ENCODE assay signal across 8 cellular contexts in the genomic region with DNA sequence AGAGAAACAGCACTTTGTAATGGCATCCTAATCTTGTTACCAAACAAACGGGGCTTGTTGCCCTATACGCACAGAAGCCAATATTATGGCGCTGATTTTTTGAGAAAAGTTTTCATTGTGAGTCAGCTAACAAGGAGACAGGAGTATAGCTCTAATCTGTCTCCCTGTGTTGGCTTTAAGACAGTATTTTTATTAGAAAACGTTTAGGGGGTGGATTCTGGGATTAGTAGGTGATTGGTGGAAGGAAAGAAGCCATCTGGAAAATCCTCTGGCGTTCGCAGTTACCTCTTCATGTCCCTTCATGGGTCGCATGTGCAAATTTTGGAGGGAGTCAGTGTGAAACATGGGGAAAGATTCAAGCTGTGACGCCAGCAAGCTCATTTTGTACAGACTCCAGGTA. TPM values are rescaled to one million over a fixed set of nuclear protein-coding genes. Genes with fewer than 3 reads are reported as not detected.
DNase-seq lines count a peak whose midpoint lies in the region; ATAC-seq and TF ChIP-seq lines count a peak whose summit lies in the region.

No MANE protein-coding gene starts in this region.

- H3K36me3 ChIP-seq in cardiac muscle cell, result no peaks in the 10 kb centered on the region
- H3K36me3 ChIP-seq in mesenchymal stem cell (ENCODE audit: control insufficient read depth in 1 of 2, insufficient read depth in 2 of 2, low read depth in 1 of 2, low read length in 2 of 2), result peaks cover 0 to 3% of the 10 kb centered on the region in 2 experiments
- H3K36me3 ChIP-seq in uterus, result no peaks in the 10 kb centered on the region

- H3K4me3 Mint-ChIP-seq in brain, result peak overlapping the region; percentile 84 to 98 (median 88)

- H4K91ac ChIP-seq in mesenchymal stem cell (ENCODE audit: low read length), result no peak overlapping the region

- H2BK12ac ChIP-seq in mesenchymal stem cell (ENCODE audit: low read length in 2 of 2), result no peak overlapping the region

- H3K27me3 ChIP-seq in cardiac muscle cell (no peaks in the 10 kb centered on the region), mesenchymal stem cell (ENCODE audit: control insufficient read depth in 1 of 2, insufficient read depth in 1 of 2, low read length in 2 of 2) (no peaks in the 10 kb centered on the region), uterus (no peaks in the 10 kb centered on the region)

- peaks cover 22% of the 10 kb centered on the region for H3K4me1 ChIP-seq in cardiac muscle cell (ENCODE audit: low read depth)
- no peaks in the 10 kb centered on the region for H3K4me1 ChIP-seq in mesenchymal stem cell (ENCODE audit: control insufficient read depth, insufficient read depth, low read depth, low read length)
- no peaks in the 10 kb centered on the region for H3K4me1 ChIP-seq in uterus

- 71% methylated on average over 8 of the region's 8 CpGs for WGBS in mesenchymal stem cell

- no peak overlapping the region for H3K4me2 ChIP-seq in mesenchymal stem cell (ENCODE audit: low read length, poor library complexity, severe bottlenecking)

- H2BK120ac ChIP-seq in mesenchymal stem cell (ENCODE audit: low read depth, low read length), result no peak overlapping the region

- no peak overlapping the region for H3K18ac ChIP-seq in mesenchymal stem cell (ENCODE audit: low read depth in 1 of 2, low read length in 2 of 2)

- intact Hi-C loops in Right ventricle myocardium superior (cut with DNase I), result no loop called here
- intact Hi-C loops in uterus (cut with DNase I; ENCODE audit: low total_unique reads), result no loop called here

- H3K4me3 ChIP-seq in cardiac muscle cell, result peak overlapping the region; percentile 54
- peak overlapping the region in 1 of 2 experiments; percentile 85 for H3K4me3 ChIP-seq in mesenchymal stem cell (ENCODE audit: insufficient read depth in 1 of 2, low read depth in 1 of 2, low read length in 2 of 2)
- H3K4me3 ChIP-seq in uterus, result peak overlapping the region; percentile 82 to 94

- peak in 1 of 2 donors; percentile 26 for TF ChIP-seq POLR2A in uterus (IDR thresholded peaks at IDR 0.05)

- H3K9ac ChIP-seq in mesenchymal stem cell (ENCODE audit: low read length), result peak overlapping the region; percentile 99

- H3K23ac ChIP-seq in mesenchymal stem cell (ENCODE audit: low read length in 2 of 2), result no peak overlapping the region

- H3K36me3 Mint-ChIP-seq in brain, result peaks cover under 1% of the 10 kb centered on the region

- H2AK5ac ChIP-seq in mesenchymal stem cell (ENCODE audit: low read length, severe bottlenecking), result no peak overlapping the region

- peak overlapping the region; percentile 89 for H3K27ac ChIP-seq in cardiac muscle cell
- H3K27ac ChIP-seq in mesenchymal stem cell (ENCODE audit: low read length, poor library complexity, severe bottlenecking), result peak overlapping the region; percentile 36
- H3K27ac ChIP-seq in uterus, result peak overlapping the region; percentile 96 to 98

- H2BK15ac ChIP-seq in mesenchymal stem cell (ENCODE audit: low read depth, poor library complexity, severe bottlenecking), result no peak overlapping the region

- peaks cover 9% of the 10 kb centered on the region for H3K79me1 ChIP-seq in mesenchymal stem cell (replicated peaks; ENCODE audit: low read length, poor library complexity, severe bottlenecking)

- H3K27ac Mint-ChIP-seq in brain, result peak overlapping the region; percentile 32 to 99 (median 77)

- H4K8ac ChIP-seq in mesenchymal stem cell (ENCODE audit: low read length), result no peak overlapping the region

- no peak for ATAC-seq in Right ventricle myocardium superior (ENCODE audit: poor library complexity)

- DNase-seq in cardiac muscle cell (ENCODE audit: low read depth in 1 of 2, low spot score in 1 of 2), result peak in 1 of 2 donors; percentile 50
- DNase-seq in Right ventricle myocardium superior, result no peak
- DNase-seq in mesenchymal stem cell, result peak; percentile 2
- peak; percentile 51 to 65 for DNase-seq in uterus
- DNase-seq in iPS-NIHi7 (ENCODE audit: extremely low spot score), result no peak
- DNase-seq in NCI-H748 (lab: John Stamatoyannopoulos, UW; ENCODE audit: unreplicated experiment), result no peak
- no peak for DNase-seq in NCI-H2029 (lab: John Stamatoyannopoulos, UW)

- H3K4me1 Mint-ChIP-seq in brain, result peaks cover 36% of the 10 kb centered on the region

- TF ChIP-seq CTCF in cardiac muscle cell (IDR thresholded peaks at IDR 0.05; ENCODE audit: low read depth, low read length) (no peak), brain (conservative IDR thresholded peaks at IDR 0.05) (no peak), uterus (IDR thresholded peaks at IDR 0.05) (no peak)

- H3K27me3 Mint-ChIP-seq in brain, result peaks cover 13% of the 10 kb centered on the region

- H3K9me3 ChIP-seq in cardiac muscle cell (ENCODE audit: low read depth), result no peaks in the 10 kb centered on the region
- H3K9me3 ChIP-seq in mesenchymal stem cell (ENCODE audit: control insufficient read depth, low read length), result no peaks in the 10 kb centered on the region
- no peaks in the 10 kb centered on the region for H3K9me3 ChIP-seq in uterus

- H2BK5ac ChIP-seq in mesenchymal stem cell (ENCODE audit: low read depth, low read length, poor library complexity, severe bottlenecking), result no peak overlapping the region

- no peak overlapping the region for H2AFZ ChIP-seq in mesenchymal stem cell (ENCODE audit: low read depth, low read length)

- no peaks in the 10 kb centered on the region for H3K9me3 Mint-ChIP-seq in brain

- no peak overlapping the region for H3K14ac ChIP-seq in mesenchymal stem cell (ENCODE audit: low read length in 2 of 2)

- no peak overlapping the region for H3K4ac ChIP-seq in mesenchymal stem cell (ENCODE audit: low read depth in 1 of 2, low read length in 2 of 2)

RNA-seq across cellular contexts. Expression of gene TMEM237, which starts 0.7 kb away (rescaled TPM):
- 23.5 and 37.1 TPM in 2 replicates for total RNA-seq in cardiac muscle cell
- polyA plus RNA-seq in cardiac muscle cell, result 35.4 and 44.0 TPM in 2 replicates
- 12.8 TPM for total RNA-seq in Right ventricle myocardium superior
- polyA plus RNA-seq in brain (ENCODE audit: insufficient read depth, low read depth, low replicate concordance), result 22.6 TPM
- polyA plus RNA-seq in mesenchymal stem cell (2013, experiment 1 of 2), result 15.5 TPM
- 16.5 TPM for polyA plus RNA-seq in mesenchymal stem cell (2013, experiment 2 of 2)
- 10 to 100 TPM in 3 of 4 donors, 1 to 10 TPM in 1; 7.2 to 52.1 (median 26.0) TPM for total RNA-seq in uterus

RNA-seq across cellular contexts. Expression of gene MPP4, which starts 54.4 kb away (rescaled TPM):
- 0.04 and 0.27 TPM in 2 replicates for total RNA-seq in cardiac muscle cell
- polyA plus RNA-seq in cardiac muscle cell, result 0.15 TPM in 1 of 2 replicates, not detected in the other
- not detected for total RNA-seq in Right ventricle myocardium superior
- polyA plus RNA-seq in brain (ENCODE audit: insufficient read depth, low read depth, low replicate concordance), result not detected
- polyA plus RNA-seq in mesenchymal stem cell (2013, experiment 1 of 2), result 0.51 TPM
- 0.40 TPM for polyA plus RNA-seq in mesenchymal stem cell (2013, experiment 2 of 2)
- total RNA-seq in uterus, result under 1 TPM in 2 of 4 donors, not detected in 2; 0.24 to 0.97 TPM

Comparison
In these comparisons a context has a peak if more than half of its experiments do, and no peak if none do; other contexts are left out.
1. DNase-seq: peak in mesenchymal stem cell (single experiment) and uterus (2 of 2); none in Right ventricle myocardium superior (single experiment), iPS-NIHi7 (single experiment), NCI-H748 (single experiment) and NCI-H2029 (single experiment).
2. H3K27ac ChIP-seq: peak in every context shown above with its lines; median percentile 97 in uterus; 89 in cardiac muscle cell; 36 in mesenchymal stem cell.